In genomic region chr11:69974528-69974927, GRCh38 we compare ENCODE assay signal across 12 cellular contexts.
DNase-seq lines count a peak whose midpoint lies in the region; ATAC-seq, FAIRE-seq and TF ChIP-seq lines count a peak whose summit lies in the region.
"Had no signal": no experiment of that assay in that cellular context is flagged by ENCODE, and none has a peak within 500 bp of the region (broad histone marks: within the 10 kb centered on the region; RNA-seq: fewer than 3 reads in every experiment).

No MANE protein-coding gene starts in this region.

- no peak for TF ChIP-seq POLR2A in K562 (conservative IDR thresholded peaks at IDR 0.05)
- TF ChIP-seq POLR2A in tibial nerve (IDR thresholded peaks at IDR 0.05) = no peak

- H3K36me3 ChIP-seq in Caco-2 (ENCODE audit: control insufficient read depth, insufficient read depth, low read length) = no peaks in the 10 kb centered on the region
- no peaks in the 10 kb centered on the region for H3K36me3 ChIP-seq in K562 (ENCODE audit: control insufficient read depth, insufficient read depth, low read length)
- no peaks in the 10 kb centered on the region for H3K36me3 ChIP-seq in tibial nerve
- H3K36me3 ChIP-seq: BE2C had no signal

- no peaks in the 10 kb centered on the region for H3K9me1 ChIP-seq in K562 (ENCODE audit: control insufficient read depth, insufficient read depth, low read length)

- H3K27ac ChIP-seq in K562 (ENCODE audit: extremely low read depth, low read depth, low read length) = no peak overlapping the region
- H3K27ac ChIP-seq in tibial nerve = no peak overlapping the region
- H3K27ac ChIP-seq: A549, GM23248 had no signal

- TF ChIP-seq CTCF in Caco-2 (IDR thresholded peaks at IDR 0.05; ENCODE audit: insufficient read depth in 1 of 2, low read depth in 1 of 2, low read length in 1 of 2, severe bottlenecking in 1 of 2, unreplicated experiment in 1 of 2) = no peak
- TF ChIP-seq CTCF in K562 (IDR thresholded peaks at IDR 0.05 in 2 of 3, conservative IDR thresholded peaks at IDR 0.05 in 1 of 3; ENCODE audit: insufficient read depth in 2 of 3, low read depth in 1 of 3, low read length in 3 of 3) = no peak
- TF ChIP-seq CTCF in tibial nerve (IDR thresholded peaks at IDR 0.05) = no peak

- in situ Hi-C loops in K562 (cut with MboI) = no loop called here

- H3K9me3 ChIP-seq in Caco-2 (no peaks in the 10 kb centered on the region), K562 (replicated peaks; ENCODE audit: control insufficient read depth, insufficient read depth, low read depth, low read length) (no peaks in the 10 kb centered on the region), tibial nerve (peaks cover 0 to 4% (median 0%) of the 10 kb centered on the region in 4 donors)
- H3K9me3 ChIP-seq: A549, BE2C had no signal

- peaks cover 4% of the 10 kb centered on the region for H3K36me3 Mint-ChIP-seq in Caco-2 (ENCODE audit: insufficient read depth, unreplicated experiment)
- H3K36me3 Mint-ChIP-seq: CD8-positive, alpha-beta memory T cell had no signal

- intact Hi-C loops in Caco-2 (cut with micrococcal nuclease; ENCODE audit: unreplicated experiment) = no loop called here
- intact Hi-C loops in K562 (cut with micrococcal nuclease) = no loop called here

- CTCF ChIA-PET in Caco-2 (lab: Charles Lee) = interaction anchor here (0.6 to 1.8 kb wide), 6 partner anchors 59 to 212 kb away, joined by 3 to 5 read pairs (median 4); no protein-coding TSS in a partner anchor
- CTCF ChIA-PET in K562 (lab: Yijun Ruan, JAX; ENCODE audit: low intra/inter-chr PET ratio) = no interaction called here

- TF ChIP-seq EP300 in K562 (IDR thresholded peaks at IDR 0.05; ENCODE audit: low read length) (no peak), tibial nerve (IDR thresholded peaks at IDR 0.05) (no peak)

- POLR2A ChIA-PET in Caco-2 (lab: Charles Lee) = interaction anchor here (0.6 to 0.7 kb wide), 2 partner anchors 12 to 423 kb away, joined by 4 to 10 read pairs; no protein-coding TSS in a partner anchor
- POLR2A ChIA-PET in K562 (lab: Yijun Ruan, JAX) = interaction anchor here (0.6 kb wide), 1 partner anchor 19 kb away, joined by 3 read pairs; no protein-coding TSS in a partner anchor

- H3K4me1 ChIP-seq in Caco-2 (peaks cover 64% of the 10 kb centered on the region), K562 (replicated peaks in 1 of 2; ENCODE audit: control insufficient read depth in 2 of 2, insufficient read depth in 2 of 2, low read length in 2 of 2) (peaks cover 11 to 35% of the 10 kb centered on the region in 2 experiments; a peak in 4 of 5 replicates), tibial nerve (no peaks in the 10 kb centered on the region)
- H3K4me1 ChIP-seq: BE2C had no signal

- H3K79me2 ChIP-seq in K562 (ENCODE audit: control insufficient read depth, insufficient read depth, low read length) = no peaks in the 10 kb centered on the region

- no peak overlapping the region; the same call in 1 of the 2 replicates for H3K4me2 ChIP-seq in K562 (ENCODE audit: insufficient read depth, low read length)
- H3K4me2 ChIP-seq: A549 had no signal

- peaks cover 44% of the 10 kb centered on the region for H3K4me1 Mint-ChIP-seq in Caco-2 (ENCODE audit: low read depth, unreplicated experiment)

- H3K27ac Mint-ChIP-seq in Caco-2 (ENCODE audit: unreplicated experiment) = peak overlapping the region; percentile 23
- H3K27ac Mint-ChIP-seq: CD8-positive, alpha-beta memory T cell had no signal

- DNase-seq in Caco-2 (peak; percentile 65 to 84), K562 (ENCODE audit: extremely low read depth in 1 of 4, low spot score in 3 of 4) (no peak), left lobe of liver (ENCODE audit: low spot score) (no peak), NCI-H748 (lab: John Stamatoyannopoulos, UW; ENCODE audit: unreplicated experiment) (no peak), tibial nerve (ENCODE audit: low spot score in 2 of 2) (no peak)
- DNase-seq: BE2C; CD8-positive, alpha-beta memory T cell; GM23248; H7 had no signal

- no peaks in the 10 kb centered on the region for H4K20me1 ChIP-seq in K562 (replicated peaks; ENCODE audit: control insufficient read depth, insufficient read depth, low read length)

- peak overlapping the region; percentile 53 for H3K4me3 Mint-ChIP-seq in Caco-2 (ENCODE audit: unreplicated experiment)
- H3K4me3 Mint-ChIP-seq: CD8-positive, alpha-beta memory T cell had no signal

- no TSS peak for BruUV-seq in Caco-2 (replicated peaks; lab: Mats Ljungman, UMichigan)
- BruUV-seq in K562 (replicated peaks; lab: Mats Ljungman, UMichigan) = no TSS peak

- H3K9ac ChIP-seq in K562 (ENCODE audit: insufficient read depth in 1 of 2, low read depth in 2 of 2, low read length in 2 of 2) = no peak overlapping the region
- H3K9ac ChIP-seq: GM23248 had no signal

- ATAC-seq in K562 (no peak), left lobe of liver (peak; percentile 22), HG03025 (IDR thresholded peaks at IDR 0.05; ENCODE audit: low FRiP score, unreplicated experiment) (no peak)
- ATAC-seq: A549 had no signal

- no peaks in the 10 kb centered on the region for H3K27me3 Mint-ChIP-seq in Caco-2 (ENCODE audit: insufficient read depth, unreplicated experiment)

- H3K4me3 ChIP-seq in Caco-2 (ENCODE audit: low read depth, low read length) (no peak overlapping the region), K562 (no peak overlapping the region), tibial nerve (no peak overlapping the region)
- H3K4me3 ChIP-seq: A549, GM23248 had no signal

- TF ChIP-seq RAD21 in K562 (CRISPR knock-in tag; conservative IDR thresholded peaks at IDR 0.05 in 1 of 2, IDR thresholded peaks at IDR 0.05 in 1 of 2) = no peak

- H2AFZ ChIP-seq in K562 (ENCODE audit: low read depth, low read length) = peak overlapping the region; percentile 29; the same call in 1 of the 2 replicates
- H2AFZ ChIP-seq: GM23248 had no signal

- H3K27me3 ChIP-seq in Caco-2 (replicated peaks; ENCODE audit: control insufficient read depth, insufficient read depth, low read length) = no peaks in the 10 kb centered on the region
- H3K27me3 ChIP-seq in K562 (ENCODE audit: control insufficient read depth in 2 of 2, insufficient read depth in 2 of 2, low read length in 2 of 2) = no peaks in the 10 kb centered on the region
- H3K27me3 ChIP-seq in tibial nerve = peaks cover 0 to 9% of the 10 kb centered on the region in 2 donors
- H3K27me3 ChIP-seq: BE2C had no signal

- H3K9me3 Mint-ChIP-seq in Caco-2 (ENCODE audit: unreplicated experiment) = no peaks in the 10 kb centered on the region

- 40% methylated on average over 1 of the region's 4 CpGs for WGBS in K562 (ENCODE audit: insufficient coverage, low coverage, missing lambda C conversion rate)
- WGBS in tibial nerve, 2 donors = 71 to 77% methylated on average over 4 of the region's 4 CpGs

- no peak for FAIRE-seq in K562 (lab: Jason Lieb, UNC)
- FAIRE-seq: A549, GM18507 had no signal

TF ChIP-seq in K562, 482 proteins besides CTCF, POLR2A, EP300 and RAD21 (continues in another document):
- TF ChIP-seq ZNF431 (CRISPR knock-in tag; IDR thresholded peaks at IDR 0.05) (no peak), ETV1 (tag; conservative IDR thresholded peaks at IDR 0.05; ENCODE audit: low read depth) (no peak), THAP12 (CRISPR knock-in tag; IDR thresholded peaks at IDR 0.05) (no peak), ZNF583 (CRISPR knock-in tag; IDR thresholded peaks at IDR 0.05) (no peak), PREB (CRISPR knock-in tag; IDR thresholded peaks at IDR 0.05) (no peak), DIDO1 (tag; IDR thresholded peaks at IDR 0.05; ENCODE audit: low read depth) (no peak), NFXL1 (CRISPR knock-in tag; IDR thresholded peaks at IDR 0.05) (no peak), EP400 (IDR thresholded peaks at IDR 0.05) (no peak)

Comparison
In these comparisons a context has a peak if more than half of its experiments do, and no peak if none do; other contexts are left out.
1. DNase-seq: peak in Caco-2 (2 of 2); none in K562 (0 of 4), left lobe of liver (single experiment), NCI-H748 (single experiment) and tibial nerve (0 of 2).